ENCODE assay signal across 17 cellular contexts in the genomic region with DNA sequence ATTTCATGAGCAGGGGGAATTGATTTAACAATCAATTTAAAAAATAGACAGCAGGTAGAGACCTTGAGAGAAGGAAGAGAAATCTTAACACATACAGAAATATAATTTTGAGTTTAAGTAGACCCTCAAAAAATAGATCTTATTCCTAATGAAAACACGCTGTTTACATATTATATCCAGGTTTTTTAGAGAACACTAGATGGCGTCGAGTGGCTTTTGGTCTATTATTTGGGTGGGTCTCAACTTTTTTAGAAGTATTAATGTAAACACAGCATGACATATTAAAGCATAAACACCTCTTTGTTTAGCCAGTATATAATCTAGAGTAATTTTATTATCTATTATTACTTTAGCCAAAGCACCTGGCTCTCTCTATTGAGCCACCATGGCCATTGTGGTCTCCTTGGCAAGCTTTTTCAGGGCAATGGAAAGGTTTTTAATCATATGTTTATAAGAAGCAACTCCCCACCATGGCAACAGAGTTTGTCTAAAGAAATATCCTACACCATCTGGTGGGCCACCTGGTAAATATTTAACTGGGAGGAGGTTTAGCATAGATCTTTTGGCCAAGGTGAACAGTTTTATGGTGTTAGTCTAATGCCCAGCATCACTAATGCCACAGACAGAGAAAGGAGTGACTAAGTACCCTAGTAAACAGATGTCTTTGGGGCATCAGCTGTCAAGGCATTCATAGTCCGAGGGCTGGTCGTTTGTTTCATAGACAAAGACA. TPM values are rescaled to one million over a fixed set of nuclear protein-coding genes. Genes with fewer than 3 reads are reported as not detected.
DNase-seq lines count a peak whose midpoint lies in the region; ATAC-seq and TF ChIP-seq lines count a peak whose summit lies in the region.
"Had no signal": no experiment of that assay in that cellular context is flagged by ENCODE, and none has a peak within 500 bp of the region (broad histone marks: within the 10 kb centered on the region; RNA-seq: fewer than 3 reads in every experiment).

No MANE protein-coding gene starts in this region.

- H3K4me3 ChIP-seq in retinal pigment epithelial cell (ENCODE audit: low read length): no peak overlapping the region
- H3K4me3 ChIP-seq: lung had no signal

- no peaks in the 10 kb centered on the region for H3K9me3 Mint-ChIP-seq in activated naive CD8-positive, alpha-beta T cell treated with anti-CD3 and anti-CD28 coated beads for 36 hours
- no peaks in the 10 kb centered on the region for H3K9me3 Mint-ChIP-seq in activated naive CD8-positive, alpha-beta T cell treated with anti-CD3 and anti-CD28 coated beads, Interleukin-2, amount 50 U/mL, for 24 hours
- H3K9me3 Mint-ChIP-seq in activated naive CD8-positive, alpha-beta T cell treated with anti-CD3 and anti-CD28 coated beads, Interleukin-2, amount 10 ng/mL, durations not matched to agents 7 days and 5 days: no peaks in the 10 kb centered on the region

- H3K27me3 Mint-ChIP-seq in activated naive CD8-positive, alpha-beta T cell treated with anti-CD3 and anti-CD28 coated beads for 36 hours: no peaks in the 10 kb centered on the region
- no peaks in the 10 kb centered on the region for H3K27me3 Mint-ChIP-seq in activated naive CD8-positive, alpha-beta T cell treated with anti-CD3 and anti-CD28 coated beads, Interleukin-2, amount 50 U/mL, for 24 hours
- no peaks in the 10 kb centered on the region for H3K27me3 Mint-ChIP-seq in activated naive CD8-positive, alpha-beta T cell treated with anti-CD3 and anti-CD28 coated beads, Interleukin-2, amount 10 ng/mL, durations not matched to agents 7 days and 5 days

- H3K27ac Mint-ChIP-seq in activated naive CD8-positive, alpha-beta T cell treated with anti-CD3 and anti-CD28 coated beads for 36 hours: peak overlapping the region; percentile 16
- H3K27ac Mint-ChIP-seq in activated naive CD8-positive, alpha-beta T cell treated with anti-CD3 and anti-CD28 coated beads, Interleukin-2, amount 50 U/mL, for 24 hours: no peak overlapping the region
- H3K27ac Mint-ChIP-seq in activated naive CD8-positive, alpha-beta T cell treated with anti-CD3 and anti-CD28 coated beads, Interleukin-2, amount 10 ng/mL, durations not matched to agents 7 days and 5 days: no peak overlapping the region

- no peak overlapping the region for H3K4me3 Mint-ChIP-seq in activated naive CD8-positive, alpha-beta T cell treated with anti-CD3 and anti-CD28 coated beads for 36 hours
- no peak overlapping the region for H3K4me3 Mint-ChIP-seq in activated naive CD8-positive, alpha-beta T cell treated with anti-CD3 and anti-CD28 coated beads, Interleukin-2, amount 50 U/mL, for 24 hours
- peak overlapping the region; percentile 4 for H3K4me3 Mint-ChIP-seq in activated naive CD8-positive, alpha-beta T cell treated with anti-CD3 and anti-CD28 coated beads, Interleukin-2, amount 10 ng/mL, durations not matched to agents 7 days and 5 days

- H3K4me1 Mint-ChIP-seq in activated naive CD8-positive, alpha-beta T cell treated with anti-CD3 and anti-CD28 coated beads for 36 hours: peaks cover 17% of the 10 kb centered on the region
- H3K4me1 Mint-ChIP-seq in activated naive CD8-positive, alpha-beta T cell treated with anti-CD3 and anti-CD28 coated beads, Interleukin-2, amount 50 U/mL, for 24 hours: peaks cover 33% of the 10 kb centered on the region
- H3K4me1 Mint-ChIP-seq in activated naive CD8-positive, alpha-beta T cell treated with anti-CD3 and anti-CD28 coated beads, Interleukin-2, amount 10 ng/mL, durations not matched to agents 7 days and 5 days: peaks cover 28% of the 10 kb centered on the region

- no peak for DNase-seq in activated naive CD8-positive, alpha-beta T cell treated with anti-CD3 and anti-CD28 coated beads for 36 hours
- DNase-seq in activated naive CD8-positive, alpha-beta T cell treated with anti-CD3 and anti-CD28 coated beads, Interleukin-2, amount 50 U/mL, for 24 hours: no peak
- DNase-seq in NCI-H1105 treated with DMSO at 0.1 percent for 48 hours (lab: John Stamatoyannopoulos, UW): peak; percentile 88
- DNase-seq in activated naive CD8-positive, alpha-beta T cell treated with anti-CD3 and anti-CD28 coated beads, Interleukin-2, amount 10 ng/mL, durations not matched to agents 7 days and 5 days: no peak
- no peak for DNase-seq in retinal pigment epithelial cell (ENCODE audit: low read depth)
- DNase-seq in head of caudate nucleus: no peak
- no peak for DNase-seq in NCI-H1092 (lab: John Stamatoyannopoulos, UW)
- DNase-seq: activated naive CD4-positive, alpha-beta T cell; BE2C; effector CD4-positive, alpha-beta T cell; hippocampal formation; NCI-H2029; SIG-M5 had no signal

- intact Hi-C loops in head of caudate nucleus (cut with DNase I): no loop called here

- POLR2A ChIA-PET in activated naive CD8-positive, alpha-beta T cell treated with anti-CD3 and anti-CD28 coated beads, Interleukin-2, amount 10 ng/mL, durations not matched to agents 7 days and 5 days (lab: Charles Lee): interaction anchor here (1.3 kb wide), 1 partner anchor 94 kb away, joined by 3 read pairs; no protein-coding TSS in a partner anchor

- peak; percentile 16 for TF ChIP-seq CTCF in retinal pigment epithelial cell (conservative IDR thresholded peaks at IDR 0.05; ENCODE audit: low read depth, low read length)

- ATAC-seq in activated naive CD8-positive, alpha-beta T cell treated with anti-CD3 and anti-CD28 coated beads, Interleukin-2, amount 50 U/mL, for 24 hours: no peak
- no peak for ATAC-seq in activated naive CD8-positive, alpha-beta T cell treated with anti-CD3 and anti-CD28 coated beads, Interleukin-2, amount 10 ng/mL, durations not matched to agents 7 days and 5 days (ENCODE audit: low read depth)
- ATAC-seq in HG03097 (IDR thresholded peaks at IDR 0.05; ENCODE audit: low FRiP score, unreplicated experiment): no peak

- no peaks in the 10 kb centered on the region for H3K36me3 Mint-ChIP-seq in activated naive CD8-positive, alpha-beta T cell treated with anti-CD3 and anti-CD28 coated beads for 36 hours
- no peaks in the 10 kb centered on the region for H3K36me3 Mint-ChIP-seq in activated naive CD8-positive, alpha-beta T cell treated with anti-CD3 and anti-CD28 coated beads, Interleukin-2, amount 50 U/mL, for 24 hours (ENCODE audit: low read depth)
- H3K36me3 Mint-ChIP-seq in activated naive CD8-positive, alpha-beta T cell treated with anti-CD3 and anti-CD28 coated beads, Interleukin-2, amount 10 ng/mL, durations not matched to agents 7 days and 5 days: no peaks in the 10 kb centered on the region

RNA-seq across cellular contexts. Expression of a gene that starts 59.7 kb away (rescaled TPM):
- not detected for total RNA-seq in activated naive CD8-positive, alpha-beta T cell treated with anti-CD3 and anti-CD28 coated beads for 36 hours
- not detected for total RNA-seq in activated naive CD8-positive, alpha-beta T cell treated with anti-CD3 and anti-CD28 coated beads, Interleukin-2, amount 10 ng/mL, durations not matched to agents 7 days and 5 days
- total RNA-seq: HT1080, osteocyte had no signal
